ENCODE assay signal across 9 cellular contexts in the genomic region with DNA sequence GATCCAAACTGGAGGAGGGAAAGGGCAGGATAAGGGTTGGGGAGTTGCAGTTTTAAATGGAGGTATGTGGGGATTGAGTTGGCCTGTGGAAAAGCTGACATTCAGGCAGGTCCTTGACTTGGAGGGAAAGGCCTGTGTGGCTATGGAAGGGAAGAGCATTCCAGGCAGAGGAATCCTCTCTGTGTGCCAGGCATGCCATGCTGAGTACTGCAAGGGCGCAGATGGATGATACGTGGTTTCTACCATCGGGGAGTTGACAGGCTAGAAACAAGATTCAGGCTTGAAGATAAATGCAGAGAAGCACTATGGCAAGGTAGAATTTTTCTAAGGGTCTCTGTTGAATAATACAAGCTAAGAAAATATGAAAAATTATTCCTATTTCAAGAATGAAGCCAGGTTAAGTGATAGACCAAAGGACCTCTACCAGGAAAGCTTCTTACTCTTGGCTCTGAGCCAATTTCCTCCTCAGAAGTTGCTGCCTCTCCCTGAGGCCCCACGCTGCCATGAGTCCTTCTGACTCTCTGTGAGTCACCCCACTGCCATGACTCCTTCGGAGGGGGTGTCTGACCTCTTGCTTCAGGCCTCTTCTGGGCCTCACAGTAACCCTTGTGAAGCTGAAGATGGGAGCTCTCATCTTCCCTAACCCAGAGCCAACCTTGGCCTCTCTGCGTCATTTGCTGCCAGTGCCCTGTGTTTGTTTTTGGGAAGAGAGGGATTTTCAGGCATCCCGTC.
DNase-seq lines count a peak whose midpoint lies in the region; ATAC-seq and TF ChIP-seq lines count a peak whose summit lies in the region.
"Had no signal": no experiment of that assay in that cellular context is flagged by ENCODE, and none has a peak within 500 bp of the region (broad histone marks: within the 10 kb centered on the region; RNA-seq: fewer than 3 reads in every experiment).

No MANE protein-coding gene starts in this region.

- peaks cover 16% of the 10 kb centered on the region for H3K4me1 ChIP-seq in HAP-1
- peaks cover 28% of the 10 kb centered on the region for H3K4me1 ChIP-seq in endodermal cell (ENCODE audit: control insufficient read depth, insufficient read depth, low read length)

- H3K4me1 Mint-ChIP-seq in T-helper 17 cell (peaks cover 5% of the 10 kb centered on the region), endodermal cell (peaks cover 54% of the 10 kb centered on the region)

- peak; percentile 31 for DNase-seq in stimulated activated CD4-positive, alpha-beta T cell treated with anti-CD3 and anti-CD28 coated beads, Interleukin-1b, Interleukin-23, amount 100 ng/mL, for 48 hours
- no peak for DNase-seq in stimulated activated CD4-positive, alpha-beta T cell treated with anti-CD3 and anti-CD28 coated beads, Interleukin-15, amount 100 ng/mL, for 24 hours
- no peak for DNase-seq in T-helper 17 cell
- peak; percentile 32 for DNase-seq in foreskin melanocyte
- no peak for DNase-seq in HAP-1 (ENCODE audit: low spot score in 2 of 2)
- DNase-seq in NCI-H1436 (lab: John Stamatoyannopoulos, UW), result no peak
- DNase-seq in endodermal cell, result no peak

- H3K4me3 Mint-ChIP-seq in T-helper 17 cell (no peak overlapping the region), endodermal cell (no peak overlapping the region)
- H3K4me3 Mint-ChIP-seq: dendritic cell treated with granulocyte-macrophage colony-stimulating factor and Interleukin-4, amounts not matched to agents 40 ng/mL and 50 ng/mL, for 4 days had no signal

- no peak for TF ChIP-seq CTCF in endodermal cell (conservative IDR thresholded peaks at IDR 0.05)

- no peaks in the 10 kb centered on the region for H3K9me3 Mint-ChIP-seq in endodermal cell
- H3K9me3 Mint-ChIP-seq: dendritic cell treated with granulocyte-macrophage colony-stimulating factor and Interleukin-4, amounts not matched to agents 40 ng/mL and 50 ng/mL, for 4 days had no signal

- 93 to 96% methylated on average over 5 to 7 of the region's 7 CpGs for WGBS in endodermal cell (ENCODE audit: insufficient coverage in 1 of 2, insufficient read length in 1 of 2), 2 experiments

- H3K36me3 Mint-ChIP-seq in T-helper 17 cell (ENCODE audit: low read depth), result peaks cover 7% of the 10 kb centered on the region
- H3K36me3 Mint-ChIP-seq in endodermal cell (ENCODE audit: low read depth), result peaks cover 3% of the 10 kb centered on the region

- in situ Hi-C loops in HAP-1 (cut with MboI; ENCODE audit: low sequenced_read_pairs), result no loop called here

- no peak overlapping the region for H3K9ac ChIP-seq in endodermal cell (ENCODE audit: extremely low read depth, low read length, poor library complexity, severe bottlenecking)

- no peaks in the 10 kb centered on the region for H3K36me3 ChIP-seq in HAP-1 (replicated peaks)
- H3K36me3 ChIP-seq in endodermal cell (ENCODE audit: control insufficient read depth, insufficient read depth, low read length), result peaks cover 15% of the 10 kb centered on the region

- ATAC-seq in T-helper 17 cell, result no peak
- ATAC-seq in HG03442 (IDR thresholded peaks at IDR 0.05; ENCODE audit: unreplicated experiment), result no peak

- H3K27ac Mint-ChIP-seq in T-helper 17 cell, result peak overlapping the region; percentile 60
- H3K27ac Mint-ChIP-seq in endodermal cell, result no peak overlapping the region
- H3K27ac Mint-ChIP-seq: dendritic cell treated with granulocyte-macrophage colony-stimulating factor and Interleukin-4, amounts not matched to agents 40 ng/mL and 50 ng/mL, for 4 days had no signal

- no peaks in the 10 kb centered on the region for H3K27me3 Mint-ChIP-seq in T-helper 17 cell
- no peaks in the 10 kb centered on the region for H3K27me3 Mint-ChIP-seq in endodermal cell (ENCODE audit: insufficient read depth)
- H3K27me3 Mint-ChIP-seq: dendritic cell treated with granulocyte-macrophage colony-stimulating factor and Interleukin-4, amounts not matched to agents 40 ng/mL and 50 ng/mL, for 4 days had no signal

- no peak overlapping the region for H3K27ac ChIP-seq in endodermal cell (ENCODE audit: low read depth, low read length)

- H3K4me3 ChIP-seq in HAP-1 (no peak overlapping the region), endodermal cell (ENCODE audit: low read length) (no peak overlapping the region)

- H3K9me3 ChIP-seq in T-helper 17 cell (ENCODE audit: control insufficient read depth, low read length, poor library complexity, severe bottlenecking), result no peaks in the 10 kb centered on the region
- no peaks in the 10 kb centered on the region for H3K9me3 ChIP-seq in HAP-1
- H3K9me3 ChIP-seq in endodermal cell (ENCODE audit: control insufficient read depth, low read length), result no peaks in the 10 kb centered on the region

- no peaks in the 10 kb centered on the region for H3K27me3 ChIP-seq in HAP-1 (ENCODE audit: low read depth)
- no peaks in the 10 kb centered on the region for H3K27me3 ChIP-seq in endodermal cell (ENCODE audit: control insufficient read depth, insufficient read depth, low read length, poor library complexity, severe bottlenecking)

Comparison
In these comparisons a context has a peak if more than half of its experiments do, and no peak if none do; other contexts are left out.
1. DNase-seq: peak in stimulated activated CD4-positive, alpha-beta T cell treated with anti-CD3 and anti-CD28 coated beads, Interleukin-1b, Interleukin-23, amount 100 ng/mL, for 48 hours (single experiment) and foreskin melanocyte (single experiment); none in stimulated activated CD4-positive, alpha-beta T cell treated with anti-CD3 and anti-CD28 coated beads, Interleukin-15, amount 100 ng/mL, for 24 hours (single experiment), T-helper 17 cell (0 of 3), HAP-1 (0 of 2), NCI-H1436 (single experiment) and endodermal cell (single experiment).